8 cellular contexts compared by ENCODE assay signal in genomic region chr14:60722836-60723217, GRCh38. TPM values are rescaled to one million over a fixed set of nuclear protein-coding genes. Genes with fewer than 3 reads are reported as not detected.
DNase-seq lines count a peak whose midpoint lies in the region; ATAC-seq and TF ChIP-seq lines count a peak whose summit lies in the region.

No MANE protein-coding gene starts in this region.

- H3K4me1 ChIP-seq in DND-41 (ENCODE audit: insufficient read depth, low read length) (peaks cover 18% of the 10 kb centered on the region; the same call in 1 of the 2 replicates), body of pancreas (peaks cover 23% of the 10 kb centered on the region), tibial artery (peaks cover 0 to 22% (median 9%) of the 10 kb centered on the region in 4 donors)

- H3K4me3 ChIP-seq in DND-41 (ENCODE audit: low read depth in 1 of 2, low read length in 2 of 2) (peak overlapping the region in 1 of 2 experiments; percentile 53; a peak in 2 of 4 replicates), body of pancreas (peak overlapping the region; percentile 82 to 86), tibial artery (peak overlapping the region; percentile 71 to 76)

- H2AFZ ChIP-seq in DND-41 (ENCODE audit: low read depth, low read length) = peak overlapping the region; percentile 68

- H3K9me3 ChIP-seq in DND-41 (ENCODE audit: insufficient read depth, low read length, severe bottlenecking) = no peaks in the 10 kb centered on the region
- no peaks in the 10 kb centered on the region for H3K9me3 ChIP-seq in body of pancreas
- H3K9me3 ChIP-seq in tibial artery = no peaks in the 10 kb centered on the region

- no peak for TF ChIP-seq POLR2A in body of pancreas (IDR thresholded peaks at IDR 0.05)

- intact Hi-C loops in body of pancreas (cut with DNase I) = no loop called here
- intact Hi-C loops in tibial artery (cut with DNase I; ENCODE audit: low total_unique reads) = loop anchor here (5.0 kb wide), 1 partner anchor 71 kb away; no protein-coding TSS in a partner anchor

- ATAC-seq in DND-41 (ENCODE audit: insufficient read depth, low read depth) (peak; percentile 8; the same call in 1 of the 3 replicates), body of pancreas (peak; percentile 17), GM21576 (IDR thresholded peaks at IDR 0.05; ENCODE audit: unreplicated experiment) (no peak)

- no peaks in the 10 kb centered on the region for H3K36me3 ChIP-seq in DND-41 (ENCODE audit: insufficient read depth, low read length)
- H3K36me3 ChIP-seq in body of pancreas (replicated peaks in 1 of 2; ENCODE audit: insufficient read depth in 1 of 2, low read depth in 2 of 2) = no peaks in the 10 kb centered on the region
- no peaks in the 10 kb centered on the region for H3K36me3 ChIP-seq in tibial artery

- DNase-seq in DND-41 (no peak), LoVo (ENCODE audit: low spot score) (peak; percentile 15), body of pancreas (peak; percentile 20 to 54 (median 29)), kidney glomerular epithelial cell (lab: John Stamatoyannopoulos, UW) (peak; percentile 3), tibial artery (peak in 1 of 2 donors; percentile 64), OCI-M2 (lab: John Stamatoyannopoulos, UW; ENCODE audit: unreplicated experiment) (no peak)
- DNase-seq in stimulated activated CD4-positive, alpha-beta T cell treated with anti-CD3 and anti-CD28 coated beads, Interleukin-2, amount 100 ng/mL, for 48 hours = no peak

- no peaks in the 10 kb centered on the region for H3K79me2 ChIP-seq in DND-41 (ENCODE audit: insufficient read depth, low read length)

- WGBS in body of pancreas, 2 donors = 0 to 1% methylated on average over 9 to 14 of the region's 21 CpGs

- no peaks in the 10 kb centered on the region for H4K20me1 ChIP-seq in DND-41 (ENCODE audit: insufficient read depth, low read length)

- peak overlapping the region; percentile 4; the same call in 1 of the 2 replicates for H3K9ac ChIP-seq in DND-41 (ENCODE audit: low read depth, low read length)

- H3K4me2 ChIP-seq in DND-41 (ENCODE audit: insufficient read depth, low read length) = peak overlapping the region; percentile 70

- H3K27ac ChIP-seq in DND-41 (ENCODE audit: low read length) (no peak overlapping the region), body of pancreas (peak overlapping the region; percentile 64 to 82 (median 76)), tibial artery (peak overlapping the region; percentile 77 to 88)

- peaks cover 55% of the 10 kb centered on the region for H3K27me3 ChIP-seq in DND-41 (ENCODE audit: insufficient read depth, low read length, poor library complexity)
- no peaks in the 10 kb centered on the region for H3K27me3 ChIP-seq in body of pancreas
- H3K27me3 ChIP-seq in tibial artery = no peaks in the 10 kb centered on the region

- TF ChIP-seq CTCF in DND-41 (IDR thresholded peaks at IDR 0.05; ENCODE audit: borderline replicate concordance, extremely low read depth, low read length, poor library complexity, severe bottlenecking) = no peak
- TF ChIP-seq CTCF in body of pancreas (IDR thresholded peaks at IDR 0.05) = no peak
- TF ChIP-seq CTCF in tibial artery (IDR thresholded peaks at IDR 0.05) = no peak

RNA-seq across cellular contexts. Expression of gene SIX4, which starts 1.3 kb away (rescaled TPM):
- total RNA-seq in body of pancreas = 1 to 10 TPM; 4.0 to 5.7 TPM

RNA-seq across cellular contexts. Expression of gene MNAT1, which starts 11.7 kb away (rescaled TPM):
- 10 to 100 TPM; 14.0 to 37.2 TPM for total RNA-seq in body of pancreas

Comparison
In these comparisons a context has a peak if more than half of its experiments do, and no peak if none do; other contexts are left out.
1. DNase-seq: peak in LoVo (single experiment), body of pancreas (4 of 4) and kidney glomerular epithelial cell (single experiment); none in DND-41 (single experiment), stimulated activated CD4-positive, alpha-beta T cell treated with anti-CD3 and anti-CD28 coated beads, Interleukin-2, amount 100 ng/mL, for 48 hours (0 of 2) and OCI-M2 (single experiment).